27 cellular contexts compared by ENCODE assay signal in genomic region chr10:69503896-69504265, GRCh38.
"Had no signal": no experiment of that assay in that cellular context is flagged by ENCODE, and none has a peak within 500 bp of the region (broad histone marks: within the 10 kb centered on the region; RNA-seq: fewer than 3 reads in every experiment).

No MANE protein-coding gene starts in this region.

- H3K27me3 Mint-ChIP-seq: activated CD8-positive, alpha-beta memory T cell treated with anti-CD3 and anti-CD28 coated beads, Interleukin-2, amount 10 ng/mL, durations not matched to agents 7 days and 5 days; activated CD8-positive, alpha-beta T cell treated with anti-CD3 and anti-CD28 coated beads for 36 hours; brain had no signal

- DNase-seq: activated B cell treated with CpG ODN at 0.5 μM for 24 hours; activated CD4-positive, alpha-beta T cell treated with anti-CD3 and anti-CD28 coated beads, Interleukin-2, amount 50 U/mL, for 1 hour; activated CD8-positive, alpha-beta memory T cell treated with anti-CD3 and anti-CD28 coated beads, Interleukin-2, amount 10 ng/mL, durations not matched to agents 7 days and 5 days; activated CD8-positive, alpha-beta T cell treated with anti-CD3 and anti-CD28 coated beads for 36 hours; activated gamma-delta T cell; activated naive CD8-positive, alpha-beta T cell treated with anti-CD3 and anti-CD28 coated beads, Interleukin-2, amount 10 ng/mL, durations not matched to agents 7 days and 5 days; activated T-cell treated with anti-CD3 and anti-CD28 coated beads for 4 hours; activated T-cell treated with anti-CD3 and anti-CD28 coated beads, Interleukin-2, amount 50 U/mL, for 72 hours; caudate nucleus; esophagus squamous epithelium; foreskin melanocyte; left colon; mucosa of descending colon; stimulated activated naive CD8-positive, alpha-beta T cell treated with anti-CD3 and anti-CD28 coated beads, Interleukin-15, Interleukin-2, amounts not matched to agents 100 U/mL and 50 U/mL, for 24 hours; T-helper 1 cell; transverse colon had no signal

- ATAC-seq: activated CD8-positive, alpha-beta memory T cell treated with anti-CD3 and anti-CD28 coated beads, Interleukin-2, amount 10 ng/mL, durations not matched to agents 7 days and 5 days; activated CD8-positive, alpha-beta T cell treated with anti-CD3 and anti-CD28 coated beads for 36 hours; activated T-cell treated with anti-CD3 and anti-CD28 coated beads, Interleukin-2, amount 50 U/mL, for 72 hours; left colon; mucosa of descending colon; natural killer cell treated with Interleukin-12 subunit alpha and Interleukin-12 subunit beta and Interleukin-15 and Interleukin-18, amount 100 ng/mL, for 72 hours; stimulated activated naive CD8-positive, alpha-beta T cell treated with anti-CD3 and anti-CD28 coated beads, Interleukin-15, Interleukin-2, amounts not matched to agents 100 U/mL and 50 U/mL, for 24 hours had no signal

- H3K4me1 ChIP-seq: prostate gland had no signal

- H3K4me3 Mint-ChIP-seq: activated B cell treated with CpG ODN at 0.5 μM for 24 hours; activated CD8-positive, alpha-beta memory T cell treated with anti-CD3 and anti-CD28 coated beads, Interleukin-2, amount 10 ng/mL, durations not matched to agents 7 days and 5 days; activated CD8-positive, alpha-beta T cell treated with anti-CD3 and anti-CD28 coated beads for 36 hours; activated naive CD4-positive, alpha-beta T cell treated with anti-CD3 and anti-CD28 coated beads, Interleukin-2, amount 10 ng/mL, durations not matched to agents 7 days and 5 days; activated naive CD8-positive, alpha-beta T cell treated with anti-CD3 and anti-CD28 coated beads, Interleukin-2, amount 10 ng/mL, durations not matched to agents 7 days and 5 days; activated T-cell treated with anti-CD3 and anti-CD28 coated beads, Interleukin-2, amount 50 U/mL, for 72 hours; brain; dendritic cell treated with granulocyte-macrophage colony-stimulating factor and Interleukin-4, amounts not matched to agents 40 ng/mL and 50 ng/mL, for 4 days; natural killer cell treated with Interleukin-12 subunit alpha and Interleukin-12 subunit beta and Interleukin-15 and Interleukin-18, amount 100 ng/mL, for 72 hours; T-helper 2 cell treated with Interferon-gamma antibody and Interleukin-4, amounts not matched to agents 5 μg/mL and 100 μg/mL, for 36 hours had no signal

- H3K27ac ChIP-seq: ascending aorta, hepatocyte, prostate gland, right atrium auricular region, testis, transverse colon, vagina had no signal

- H3K36me3 ChIP-seq: ascending aorta, prostate gland, right atrium auricular region, transverse colon, vagina had no signal

- H3K9me3 Mint-ChIP-seq: activated B cell treated with CpG ODN at 0.5 μM for 24 hours; activated CD8-positive, alpha-beta T cell treated with anti-CD3 and anti-CD28 coated beads for 36 hours; activated naive CD4-positive, alpha-beta T cell treated with anti-CD3 and anti-CD28 coated beads, Interleukin-2, amount 10 ng/mL, durations not matched to agents 7 days and 5 days; activated naive CD8-positive, alpha-beta T cell treated with anti-CD3 and anti-CD28 coated beads, Interleukin-2, amount 10 ng/mL, durations not matched to agents 7 days and 5 days; activated T-cell treated with anti-CD3 and anti-CD28 coated beads, Interleukin-2, amount 50 U/mL, for 72 hours; brain; dendritic cell treated with granulocyte-macrophage colony-stimulating factor and Interleukin-4, amounts not matched to agents 40 ng/mL and 50 ng/mL, for 4 days; natural killer cell treated with Interleukin-12 subunit alpha and Interleukin-12 subunit beta and Interleukin-15 and Interleukin-18, amount 100 ng/mL, for 72 hours; T-helper 2 cell treated with Interferon-gamma antibody and Interleukin-4, amounts not matched to agents 5 μg/mL and 100 μg/mL, for 36 hours had no signal

- H3K4me3 ChIP-seq: ascending aorta, esophagus squamous epithelium, hepatocyte, mucosa of descending colon, prostate gland, right atrium auricular region, testis, transverse colon, vagina had no signal

- H3K27ac Mint-ChIP-seq: activated B cell treated with CpG ODN at 0.5 μM for 24 hours; activated CD8-positive, alpha-beta memory T cell treated with anti-CD3 and anti-CD28 coated beads, Interleukin-2, amount 10 ng/mL, durations not matched to agents 7 days and 5 days; activated CD8-positive, alpha-beta T cell treated with anti-CD3 and anti-CD28 coated beads for 36 hours; activated naive CD4-positive, alpha-beta T cell treated with anti-CD3 and anti-CD28 coated beads, Interleukin-2, amount 10 ng/mL, durations not matched to agents 7 days and 5 days; activated naive CD8-positive, alpha-beta T cell treated with anti-CD3 and anti-CD28 coated beads, Interleukin-2, amount 10 ng/mL, durations not matched to agents 7 days and 5 days; activated T-cell treated with anti-CD3 and anti-CD28 coated beads, Interleukin-2, amount 50 U/mL, for 72 hours; brain; dendritic cell treated with granulocyte-macrophage colony-stimulating factor and Interleukin-4, amounts not matched to agents 40 ng/mL and 50 ng/mL, for 4 days; natural killer cell treated with Interleukin-12 subunit alpha and Interleukin-12 subunit beta and Interleukin-15 and Interleukin-18, amount 100 ng/mL, for 72 hours; T-helper 2 cell treated with Interferon-gamma antibody and Interleukin-4, amounts not matched to agents 5 μg/mL and 100 μg/mL, for 36 hours had no signal

- H3K36me3 Mint-ChIP-seq: activated CD8-positive, alpha-beta memory T cell treated with anti-CD3 and anti-CD28 coated beads, Interleukin-2, amount 10 ng/mL, durations not matched to agents 7 days and 5 days; activated naive CD4-positive, alpha-beta T cell treated with anti-CD3 and anti-CD28 coated beads, Interleukin-2, amount 10 ng/mL, durations not matched to agents 7 days and 5 days; activated naive CD8-positive, alpha-beta T cell treated with anti-CD3 and anti-CD28 coated beads, Interleukin-2, amount 10 ng/mL, durations not matched to agents 7 days and 5 days; brain; natural killer cell treated with Interleukin-12 subunit alpha and Interleukin-12 subunit beta and Interleukin-15 and Interleukin-18, amount 100 ng/mL, for 72 hours had no signal

- H3K27me3 ChIP-seq: ascending aorta, esophagus squamous epithelium, hepatocyte, right atrium auricular region, testis, transverse colon, vagina had no signal

- H3K9me3 ChIP-seq: ascending aorta, esophagus squamous epithelium, mucosa of descending colon, prostate gland, right atrium auricular region, testis, transverse colon, vagina had no signal
